1 cellular context compared by ENCODE assay signal in the genomic region with DNA sequence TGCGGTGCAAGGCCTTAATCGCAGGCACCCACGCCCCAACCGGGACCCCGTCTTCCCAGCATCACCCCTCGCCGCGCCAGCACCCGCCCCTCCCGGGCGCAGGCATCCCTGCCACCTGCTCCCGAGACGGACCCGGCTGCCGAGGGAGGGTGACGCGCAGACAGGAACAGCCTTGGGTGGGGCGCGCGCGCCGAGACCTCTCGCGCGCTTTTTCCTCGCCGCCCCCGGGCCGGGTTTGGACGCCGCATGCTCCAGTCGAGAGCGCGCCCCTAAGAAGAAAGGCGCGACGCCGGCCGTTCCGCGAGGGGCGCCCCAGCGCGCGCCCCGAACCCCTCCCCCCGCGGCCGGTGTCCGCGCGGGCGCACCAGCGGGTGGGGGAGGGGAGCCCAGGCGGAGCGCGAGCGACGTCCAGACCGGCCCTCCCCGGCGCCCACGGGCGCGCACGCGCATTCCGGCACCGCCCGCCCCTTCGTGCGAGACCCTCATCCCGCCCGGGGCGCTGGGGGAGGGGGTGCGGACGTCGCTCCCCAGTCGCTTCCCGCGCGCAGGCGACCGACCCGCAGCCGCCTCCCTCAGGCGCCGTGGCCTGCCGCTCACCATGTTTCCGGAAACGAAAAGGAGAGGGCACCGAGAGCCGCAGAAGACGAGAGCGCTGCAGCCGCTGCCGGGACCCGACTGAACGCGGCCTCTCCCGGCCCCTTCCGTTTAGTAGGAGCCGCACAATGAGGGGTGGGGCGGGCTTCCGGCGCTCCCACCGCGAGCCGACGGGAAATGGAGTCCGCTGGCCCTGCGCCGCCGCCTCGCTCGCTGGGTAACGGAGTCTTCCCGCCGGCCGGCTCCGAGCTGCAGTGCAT.
TF ChIP-seq lines count a peak whose summit lies in the region.

A gene (minus strand): TSS at position 681 of the 854 bp plus-strand sequence. CDS start 81 bp downstream, at position 600.

TF ChIP-seq in K562, 482 proteins besides CTCF, POLR2A, EP300 and RAD21 (continued from another document and continues in another):
- TF ChIP-seq, protein P1, sequence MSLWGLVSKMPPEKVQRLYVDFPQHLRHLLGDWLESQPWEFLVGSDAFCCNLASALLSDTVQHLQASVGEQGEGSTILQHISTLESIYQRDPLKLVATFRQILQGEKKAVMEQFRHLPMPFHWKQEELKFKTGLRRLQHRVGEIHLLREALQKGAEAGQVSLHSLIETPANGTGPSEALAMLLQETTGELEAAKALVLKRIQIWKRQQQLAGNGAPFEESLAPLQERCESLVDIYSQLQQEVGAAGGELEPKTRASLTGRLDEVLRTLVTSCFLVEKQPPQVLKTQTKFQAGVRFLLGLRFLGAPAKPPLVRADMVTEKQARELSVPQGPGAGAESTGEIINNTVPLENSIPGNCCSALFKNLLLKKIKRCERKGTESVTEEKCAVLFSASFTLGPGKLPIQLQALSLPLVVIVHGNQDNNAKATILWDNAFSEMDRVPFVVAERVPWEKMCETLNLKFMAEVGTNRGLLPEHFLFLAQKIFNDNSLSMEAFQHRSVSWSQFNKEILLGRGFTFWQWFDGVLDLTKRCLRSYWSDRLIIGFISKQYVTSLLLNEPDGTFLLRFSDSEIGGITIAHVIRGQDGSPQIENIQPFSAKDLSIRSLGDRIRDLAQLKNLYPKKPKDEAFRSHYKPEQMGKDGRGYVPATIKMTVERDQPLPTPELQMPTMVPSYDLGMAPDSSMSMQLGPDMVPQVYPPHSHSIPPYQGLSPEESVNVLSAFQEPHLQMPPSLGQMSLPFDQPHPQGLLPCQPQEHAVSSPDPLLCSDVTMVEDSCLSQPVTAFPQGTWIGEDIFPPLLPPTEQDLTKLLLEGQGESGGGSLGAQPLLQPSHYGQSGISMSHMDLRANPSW (CRISPR knock-in tag; IDR thresholded peaks at IDR 0.05): no peak; the same call in none of the 2 replicates
- TF ChIP-seq, protein P2, sequence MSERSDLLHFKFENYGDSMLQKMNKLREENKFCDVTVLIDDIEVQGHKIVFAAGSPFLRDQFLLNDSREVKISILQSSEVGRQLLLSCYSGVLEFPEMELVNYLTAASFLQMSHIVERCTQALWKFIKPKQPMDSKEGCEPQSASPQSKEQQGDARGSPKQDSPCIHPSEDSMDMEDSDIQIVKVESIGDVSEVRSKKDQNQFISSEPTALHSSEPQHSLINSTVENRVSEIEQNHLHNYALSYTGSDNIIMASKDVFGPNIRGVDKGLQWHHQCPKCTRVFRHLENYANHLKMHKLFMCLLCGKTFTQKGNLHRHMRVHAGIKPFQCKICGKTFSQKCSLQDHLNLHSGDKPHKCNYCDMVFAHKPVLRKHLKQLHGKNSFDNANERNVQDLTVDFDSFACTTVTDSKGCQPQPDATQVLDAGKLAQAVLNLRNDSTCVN (CRISPR knock-in tag; IDR thresholded peaks at IDR 0.05): no peak
- TF ChIP-seq SETDB1 (IDR thresholded peaks at IDR 0.05; ENCODE audit: low read length) (no peak), NFRKB (IDR thresholded peaks at IDR 0.05; ENCODE audit: low read depth) (no peak), ZNF445 (CRISPR knock-in tag; IDR thresholded peaks at IDR 0.05; ENCODE audit: low read depth) (no peak), COPS2 (conservative IDR thresholded peaks at IDR 0.05) (no peak), HNRNPK (IDR thresholded peaks at IDR 0.05; ENCODE audit: low read depth, low read length, poor library complexity, severe bottlenecking) (peak; percentile 65), RBM25 (IDR thresholded peaks at IDR 0.05; ENCODE audit: low read depth, low read length, severe bottlenecking) (peak; percentile 50), RUNX1 (IDR thresholded peaks at IDR 0.05; ENCODE audit: low read depth) (no peak), LARP7 (IDR thresholded peaks at IDR 0.05) (0 out of 2 replicates have a peak, but pooled peaks have one; percentile 26), NELFE (IDR thresholded peaks at IDR 0.05; ENCODE audit: insufficient read depth, insufficient read length) (peak; percentile 43), BRCA1 (IDR thresholded peaks at IDR 0.05) (no peak), BRCA1 (CRISPR knock-in tag; IDR thresholded peaks at IDR 0.05) (no peak), ZNF23 (CRISPR knock-in tag; IDR thresholded peaks at IDR 0.05) (no peak), HNRNPL (IDR thresholded peaks at IDR 0.05; ENCODE audit: low read depth, low read length) (peak; percentile 75; the same call in 1 of the 2 replicates), RBM14 (IDR thresholded peaks at IDR 0.05; ENCODE audit: borderline replicate concordance, insufficient read depth, low read depth, low read length) (peak; percentile 99), NR2F6 (CRISPR knock-in tag; IDR thresholded peaks at IDR 0.05) (no peak), PTRF (tag; IDR thresholded peaks at IDR 0.05) (no peak), JUND (IDR thresholded peaks at IDR 0.05; ENCODE audit: borderline replicate concordance, low read depth, low read length) (peak; percentile 38; the same call in 1 of the 2 replicates), JUND (tag; IDR thresholded peaks at IDR 0.05; ENCODE audit: borderline replicate concordance, low read depth, low read length) (no peak; the same call in 2 of the 3 replicates), CBX8 (IDR thresholded peaks at IDR 0.05; ENCODE audit: borderline replicate concordance, extremely low read depth, low read depth, low read length, poor library complexity, severe bottlenecking) (no peak), ZFPM2 (CRISPR knock-in tag; IDR thresholded peaks at IDR 0.05) (no peak), SAP30 (IDR thresholded peaks at IDR 0.05; ENCODE audit: borderline replicate concordance, insufficient read depth, low read depth, low read length, poor library complexity, severe bottlenecking) (no peak), ZSCAN29 (IDR thresholded peaks at IDR 0.05) (no peak), NFE2L1 (tag; IDR thresholded peaks at IDR 0.05; ENCODE audit: borderline replicate concordance, low read depth) (no peak)
- TF ChIP-seq, protein P3, sequence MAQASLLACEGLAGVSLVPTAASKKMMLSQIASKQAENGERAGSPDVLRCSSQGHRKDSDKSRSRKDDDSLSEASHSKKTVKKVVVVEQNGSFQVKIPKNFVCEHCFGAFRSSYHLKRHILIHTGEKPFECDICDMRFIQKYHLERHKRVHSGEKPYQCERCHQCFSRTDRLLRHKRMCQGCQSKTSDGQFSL (CRISPR knock-in tag; IDR thresholded peaks at IDR 0.05): peak; percentile 50
- TF ChIP-seq, protein P3 (tag; IDR thresholded peaks at IDR 0.05): no peak; a peak in 1 of 4 replicates
- TF ChIP-seq, protein P4, sequence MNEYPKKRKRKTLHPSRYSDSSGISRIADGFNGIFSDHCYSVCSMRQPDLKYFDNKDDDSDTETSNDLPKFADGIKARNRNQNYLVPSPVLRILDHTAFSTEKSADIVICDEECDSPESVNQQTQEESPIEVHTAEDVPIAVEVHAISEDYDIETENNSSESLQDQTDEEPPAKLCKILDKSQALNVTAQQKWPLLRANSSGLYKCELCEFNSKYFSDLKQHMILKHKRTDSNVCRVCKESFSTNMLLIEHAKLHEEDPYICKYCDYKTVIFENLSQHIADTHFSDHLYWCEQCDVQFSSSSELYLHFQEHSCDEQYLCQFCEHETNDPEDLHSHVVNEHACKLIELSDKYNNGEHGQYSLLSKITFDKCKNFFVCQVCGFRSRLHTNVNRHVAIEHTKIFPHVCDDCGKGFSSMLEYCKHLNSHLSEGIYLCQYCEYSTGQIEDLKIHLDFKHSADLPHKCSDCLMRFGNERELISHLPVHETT (CRISPR knock-in tag; conservative IDR thresholded peaks at IDR 0.05 in 1 of 2, IDR thresholded peaks at IDR 0.05 in 1 of 2): peak in 1 of 2 experiments; percentile 84; a peak in 2 of 4 replicates
- TF ChIP-seq, protein P5, sequence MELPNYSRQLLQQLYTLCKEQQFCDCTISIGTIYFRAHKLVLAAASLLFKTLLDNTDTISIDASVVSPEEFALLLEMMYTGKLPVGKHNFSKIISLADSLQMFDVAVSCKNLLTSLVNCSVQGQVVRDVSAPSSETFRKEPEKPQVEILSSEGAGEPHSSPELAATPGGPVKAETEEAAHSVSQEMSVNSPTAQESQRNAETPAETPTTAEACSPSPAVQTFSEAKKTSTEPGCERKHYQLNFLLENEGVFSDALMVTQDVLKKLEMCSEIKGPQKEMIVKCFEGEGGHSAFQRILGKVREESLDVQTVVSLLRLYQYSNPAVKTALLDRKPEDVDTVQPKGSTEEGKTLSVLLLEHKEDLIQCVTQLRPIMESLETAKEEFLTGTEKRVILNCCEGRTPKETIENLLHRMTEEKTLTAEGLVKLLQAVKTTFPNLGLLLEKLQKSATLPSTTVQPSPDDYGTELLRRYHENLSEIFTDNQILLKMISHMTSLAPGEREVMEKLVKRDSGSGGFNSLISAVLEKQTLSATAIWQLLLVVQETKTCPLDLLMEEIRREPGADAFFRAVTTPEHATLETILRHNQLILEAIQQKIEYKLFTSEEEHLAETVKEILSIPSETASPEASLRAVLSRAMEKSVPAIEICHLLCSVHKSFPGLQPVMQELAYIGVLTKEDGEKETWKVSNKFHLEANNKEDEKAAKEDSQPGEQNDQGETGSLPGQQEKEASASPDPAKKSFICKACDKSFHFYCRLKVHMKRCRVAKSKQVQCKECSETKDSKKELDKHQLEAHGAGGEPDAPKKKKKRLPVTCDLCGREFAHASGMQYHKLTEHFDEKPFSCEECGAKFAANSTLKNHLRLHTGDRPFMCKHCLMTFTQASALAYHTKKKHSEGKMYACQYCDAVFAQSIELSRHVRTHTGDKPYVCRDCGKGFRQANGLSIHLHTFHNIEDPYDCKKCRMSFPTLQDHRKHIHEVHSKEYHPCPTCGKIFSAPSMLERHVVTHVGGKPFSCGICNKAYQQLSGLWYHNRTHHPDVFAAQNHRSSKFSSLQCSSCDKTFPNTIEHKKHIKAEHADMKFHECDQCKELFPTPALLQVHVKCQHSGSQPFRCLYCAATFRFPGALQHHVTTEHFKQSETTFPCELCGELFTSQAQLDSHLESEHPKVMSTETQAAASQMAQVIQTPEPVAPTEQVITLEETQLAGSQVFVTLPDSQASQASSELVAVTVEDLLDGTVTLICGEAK (IDR thresholded peaks at IDR 0.05): peak; percentile 96
- TF ChIP-seq, protein P5 (CRISPR knock-in tag; IDR thresholded peaks at IDR 0.05): no peak
- TF ChIP-seq, protein P6, sequence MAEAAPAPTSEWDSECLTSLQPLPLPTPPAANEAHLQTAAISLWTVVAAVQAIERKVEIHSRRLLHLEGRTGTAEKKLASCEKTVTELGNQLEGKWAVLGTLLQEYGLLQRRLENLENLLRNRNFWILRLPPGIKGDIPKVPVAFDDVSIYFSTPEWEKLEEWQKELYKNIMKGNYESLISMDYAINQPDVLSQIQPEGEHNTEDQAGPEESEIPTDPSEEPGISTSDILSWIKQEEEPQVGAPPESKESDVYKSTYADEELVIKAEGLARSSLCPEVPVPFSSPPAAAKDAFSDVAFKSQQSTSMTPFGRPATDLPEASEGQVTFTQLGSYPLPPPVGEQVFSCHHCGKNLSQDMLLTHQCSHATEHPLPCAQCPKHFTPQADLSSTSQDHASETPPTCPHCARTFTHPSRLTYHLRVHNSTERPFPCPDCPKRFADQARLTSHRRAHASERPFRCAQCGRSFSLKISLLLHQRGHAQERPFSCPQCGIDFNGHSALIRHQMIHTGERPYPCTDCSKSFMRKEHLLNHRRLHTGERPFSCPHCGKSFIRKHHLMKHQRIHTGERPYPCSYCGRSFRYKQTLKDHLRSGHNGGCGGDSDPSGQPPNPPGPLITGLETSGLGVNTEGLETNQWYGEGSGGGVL (CRISPR knock-in tag; IDR thresholded peaks at IDR 0.05): no peak
- TF ChIP-seq, protein P7, sequence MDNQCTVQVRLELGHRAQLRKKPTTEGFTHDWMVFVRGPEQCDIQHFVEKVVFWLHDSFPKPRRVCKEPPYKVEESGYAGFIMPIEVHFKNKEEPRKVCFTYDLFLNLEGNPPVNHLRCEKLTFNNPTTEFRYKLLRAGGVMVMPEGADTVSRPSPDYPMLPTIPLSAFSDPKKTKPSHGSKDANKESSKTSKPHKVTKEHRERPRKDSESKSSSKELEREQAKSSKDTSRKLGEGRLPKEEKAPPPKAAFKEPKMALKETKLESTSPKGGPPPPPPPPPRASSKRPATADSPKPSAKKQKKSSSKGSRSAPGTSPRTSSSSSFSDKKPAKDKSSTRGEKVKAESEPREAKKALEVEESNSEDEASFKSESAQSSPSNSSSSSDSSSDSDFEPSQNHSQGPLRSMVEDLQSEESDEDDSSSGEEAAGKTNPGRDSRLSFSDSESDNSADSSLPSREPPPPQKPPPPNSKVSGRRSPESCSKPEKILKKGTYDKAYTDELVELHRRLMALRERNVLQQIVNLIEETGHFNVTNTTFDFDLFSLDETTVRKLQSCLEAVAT (IDR thresholded peaks at IDR 0.05): peak; percentile 40 to 67; a peak in 1 of 4 replicates
- TF ChIP-seq, protein P8, sequence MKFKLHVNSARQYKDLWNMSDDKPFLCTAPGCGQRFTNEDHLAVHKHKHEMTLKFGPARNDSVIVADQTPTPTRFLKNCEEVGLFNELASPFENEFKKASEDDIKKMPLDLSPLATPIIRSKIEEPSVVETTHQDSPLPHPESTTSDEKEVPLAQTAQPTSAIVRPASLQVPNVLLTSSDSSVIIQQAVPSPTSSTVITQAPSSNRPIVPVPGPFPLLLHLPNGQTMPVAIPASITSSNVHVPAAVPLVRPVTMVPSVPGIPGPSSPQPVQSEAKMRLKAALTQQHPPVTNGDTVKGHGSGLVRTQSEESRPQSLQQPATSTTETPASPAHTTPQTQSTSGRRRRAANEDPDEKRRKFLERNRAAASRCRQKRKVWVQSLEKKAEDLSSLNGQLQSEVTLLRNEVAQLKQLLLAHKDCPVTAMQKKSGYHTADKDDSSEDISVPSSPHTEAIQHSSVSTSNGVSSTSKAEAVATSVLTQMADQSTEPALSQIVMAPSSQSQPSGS (CRISPR knock-in tag; IDR thresholded peaks at IDR 0.05): peak; percentile 19
